8 cellular contexts compared by ENCODE assay signal in genomic region chr2:1581257-1581964, GRCh38.
DNase-seq lines count a peak whose midpoint lies in the region; ATAC-seq, FAIRE-seq and TF ChIP-seq lines count a peak whose summit lies in the region.
"Not testable (repeated sequence)": the region's sequence is repeated elsewhere in the genome, so short reads cannot be mapped to it uniquely, and the experiment has no call there.

No MANE protein-coding gene starts in this region.

- not testable (repeated sequence) for H4K20me1 ChIP-seq in astrocyte (ENCODE audit: insufficient read depth, low read length)

- H3K4me1 ChIP-seq in RWPE2 (ENCODE audit: insufficient read depth, poor library complexity, severe bottlenecking) (peaks cover 18% of the 10 kb centered on the region), astrocyte (ENCODE audit: insufficient read depth, low read length) (peaks cover 13% of the 10 kb centered on the region), endodermal cell (ENCODE audit: control insufficient read depth, insufficient read depth, low read length) (peaks cover 16% of the 10 kb centered on the region)
- H3K4me1 ChIP-seq in upper lobe of right lung = not testable (repeated sequence)

- H3K27me3 Mint-ChIP-seq in astrocyte (ENCODE audit: low read depth, unreplicated experiment) (peaks cover 12% of the 10 kb centered on the region), endodermal cell (ENCODE audit: insufficient read depth) (peaks cover 40% of the 10 kb centered on the region)
- H3K27me3 Mint-ChIP-seq in nephron (ENCODE audit: low read depth) = not testable (repeated sequence)

- not testable (repeated sequence) for H3K27ac ChIP-seq in RWPE2 (ENCODE audit: poor library complexity, severe bottlenecking); endodermal cell (ENCODE audit: low read depth, low read length); upper lobe of right lung
- H3K27ac ChIP-seq in astrocyte (ENCODE audit: low read depth, low read length) = peak overlapping the region; percentile 26

- H3K4me3 Mint-ChIP-seq in astrocyte (ENCODE audit: unreplicated experiment); endodermal cell; nephron: not testable (repeated sequence)

- not testable (repeated sequence) for H3K9me3 ChIP-seq in RWPE2 (ENCODE audit: severe bottlenecking); astrocyte (ENCODE audit: insufficient read depth, low read depth, low read length); endodermal cell (ENCODE audit: control insufficient read depth, low read length); upper lobe of right lung

- not testable (repeated sequence) for H3K27me3 ChIP-seq in RWPE2 (ENCODE audit: insufficient read depth, poor library complexity, severe bottlenecking); astrocyte (ENCODE audit: insufficient read depth, low read length); endodermal cell (ENCODE audit: control insufficient read depth, insufficient read depth, low read length, poor library complexity, severe bottlenecking); upper lobe of right lung

- DNase-seq in COR-L47 (lab: John Stamatoyannopoulos, UW) = peak; percentile 54
- peak; percentile 13 for DNase-seq in RWPE2 (ENCODE audit: low spot score)
- DNase-seq in astrocyte (ENCODE audit: low read depth) = not testable (repeated sequence)
- DNase-seq in endodermal cell = peak; percentile 44
- peak; percentile 63 for DNase-seq in cardiac septum (ENCODE audit: low spot score)
- peak; percentile 32 for DNase-seq in posterior vena cava (ENCODE audit: low spot score)
- peak; percentile 22 for DNase-seq in upper lobe of right lung

- not testable (repeated sequence) for H3K4me3 ChIP-seq in RWPE2 (ENCODE audit: severe bottlenecking); astrocyte (ENCODE audit: insufficient read depth, low read depth, low read length); endodermal cell (ENCODE audit: low read length); upper lobe of right lung

- H3K27ac Mint-ChIP-seq in astrocyte (ENCODE audit: unreplicated experiment); endodermal cell: not testable (repeated sequence)
- H3K27ac Mint-ChIP-seq in nephron = peak overlapping the region in 2 of 3 experiments; percentile 10 to 42

- H3K36me3 Mint-ChIP-seq in astrocyte (ENCODE audit: low read depth, unreplicated experiment); endodermal cell (ENCODE audit: low read depth); nephron (ENCODE audit: low read depth): not testable (repeated sequence)

- not testable (repeated sequence) for H3K9ac ChIP-seq in astrocyte (ENCODE audit: low read length); endodermal cell (ENCODE audit: extremely low read depth, low read length, poor library complexity, severe bottlenecking)

- FAIRE-seq in astrocyte (lab: Jason Lieb, UNC) = not testable (repeated sequence)

- not testable (repeated sequence) for H3K79me2 ChIP-seq in astrocyte (ENCODE audit: insufficient read depth, low read length)

- not testable (repeated sequence) for ATAC-seq in RWPE2 (ENCODE audit: low read depth); upper lobe of right lung

- TF ChIP-seq CTCF in RWPE2 (IDR thresholded peaks at IDR 0.05; ENCODE audit: poor library complexity, severe bottlenecking); astrocyte (IDR thresholded peaks at IDR 0.05; ENCODE audit: insufficient read depth, low read depth, low read length); endodermal cell (conservative IDR thresholded peaks at IDR 0.05); nephron (IDR thresholded peaks at IDR 0.05; ENCODE audit: unreplicated experiment in 3 of 3); upper lobe of right lung (IDR thresholded peaks at IDR 0.05): not testable (repeated sequence)

- H3K4me1 Mint-ChIP-seq in astrocyte (ENCODE audit: low read depth, unreplicated experiment); nephron: not testable (repeated sequence)
- peaks cover 20% of the 10 kb centered on the region for H3K4me1 Mint-ChIP-seq in endodermal cell

- H2AFZ ChIP-seq in astrocyte (ENCODE audit: low read depth, low read length) = not testable (repeated sequence)

- H3K36me3 ChIP-seq in RWPE2 (ENCODE audit: low read depth); astrocyte (ENCODE audit: insufficient read depth, low read length); endodermal cell (ENCODE audit: control insufficient read depth, insufficient read depth, low read length); upper lobe of right lung: not testable (repeated sequence)

- 90% methylated on average over 12 to 19 of the region's 19 CpGs for WGBS in endodermal cell (ENCODE audit: insufficient coverage in 1 of 2, insufficient read length in 1 of 2), 2 experiments

- H3K9me3 Mint-ChIP-seq in astrocyte (ENCODE audit: unreplicated experiment); endodermal cell; nephron: not testable (repeated sequence)

- intact Hi-C loops in cardiac septum (cut with DNase I); posterior vena cava (cut with DNase I); upper lobe of right lung (cut with DNase I): not testable (repeated sequence)

- H3K4me2 ChIP-seq in astrocyte (ENCODE audit: low read length) = peak overlapping the region; percentile 35
